ENCODE assay signal across 11 cellular contexts in genomic region chr14:72519543-72519942, GRCh38.
DNase-seq lines count a peak whose midpoint lies in the region; ATAC-seq and TF ChIP-seq lines count a peak whose summit lies in the region.
"Had no signal": no experiment of that assay in that cellular context is flagged by ENCODE, and none has a peak within 500 bp of the region (broad histone marks: within the 10 kb centered on the region; RNA-seq: fewer than 3 reads in every experiment).

No MANE protein-coding gene starts in this region.

- H3K4me2 ChIP-seq in Loucy (ENCODE audit: low read depth, low read length, poor library complexity, severe bottlenecking): peak overlapping the region; percentile 75

- no peak overlapping the region for H2AFZ ChIP-seq in Loucy (ENCODE audit: low read length)

- H3K4me3 Mint-ChIP-seq in memory B cell: peak overlapping the region; percentile 78

- no peaks in the 10 kb centered on the region for H3K27me3 Mint-ChIP-seq in memory B cell

- peaks cover 81% of the 10 kb centered on the region for H3K4me1 ChIP-seq in Loucy (ENCODE audit: insufficient read depth, low read length, poor library complexity, severe bottlenecking)

- peaks cover 6% of the 10 kb centered on the region; the same call in 1 of the 2 replicates for H3K36me3 ChIP-seq in Loucy (ENCODE audit: insufficient read depth, low read length)

- peak overlapping the region; percentile 87 for H3K27ac Mint-ChIP-seq in memory B cell

- H3K9me2 ChIP-seq in Loucy (replicated peaks; ENCODE audit: low read depth, low read length): no peaks in the 10 kb centered on the region

- no peaks in the 10 kb centered on the region for H3K79me2 ChIP-seq in Loucy (ENCODE audit: insufficient read depth, low read length)

- peaks cover 17% of the 10 kb centered on the region for H3K9me3 ChIP-seq in Loucy (ENCODE audit: insufficient read depth, low read depth, low read length)
- H3K9me3 ChIP-seq: mucosa of descending colon had no signal

- H3K27me3 ChIP-seq in Loucy (ENCODE audit: insufficient read depth, low read length, poor library complexity, severe bottlenecking): no peaks in the 10 kb centered on the region

- DNase-seq in memory B cell (ENCODE audit: low spot score in 2 of 2) (no peak), middle frontal gyrus (ENCODE audit: extremely low spot score, low spot score) (no peak), GM19238 (ENCODE audit: insufficient read length, low spot score) (no peak), SIG-M5 treated with dmso at 0.1 percent for 504 hours (lab: John Stamatoyannopoulos, UW; ENCODE audit: unreplicated experiment) (no peak)
- DNase-seq: amygdala, mucosa of descending colon, NCI-H146 had no signal

- peaks cover 32% of the 10 kb centered on the region for H3F3A ChIP-seq in Loucy (ENCODE audit: low read depth)

- peak overlapping the region; percentile 60 for H3K9ac ChIP-seq in Loucy (ENCODE audit: low read depth, low read length, poor library complexity, severe bottlenecking)

- ATAC-seq in GM18867 (IDR thresholded peaks at IDR 0.05; ENCODE audit: unreplicated experiment) (peak; percentile 24), HG02588 (IDR thresholded peaks at IDR 0.05; ENCODE audit: unreplicated experiment) (peak; percentile 18), memory B cell (ENCODE audit: low read depth) (peak; percentile 24)
- ATAC-seq: SK-N-SH treated with all-trans-retinoic acid at 6 μM for 48 hours had no signal

- H3K36me3 Mint-ChIP-seq in memory B cell: peaks cover 11% of the 10 kb centered on the region

- TF ChIP-seq CTCF in Loucy (conservative IDR thresholded peaks at IDR 0.05; ENCODE audit: low read length): no peak

- H4K20me1 ChIP-seq in Loucy (ENCODE audit: insufficient read depth, low read length, poor library complexity, severe bottlenecking): no peaks in the 10 kb centered on the region

- peaks cover 61% of the 10 kb centered on the region for H3K4me1 Mint-ChIP-seq in memory B cell

- peaks cover 9% of the 10 kb centered on the region for H3K9me3 Mint-ChIP-seq in memory B cell

- H3K4me3 ChIP-seq in Loucy (ENCODE audit: low read length, poor library complexity, severe bottlenecking): peak overlapping the region; percentile 59
- H3K4me3 ChIP-seq: mucosa of descending colon had no signal
